In the genomic region with DNA sequence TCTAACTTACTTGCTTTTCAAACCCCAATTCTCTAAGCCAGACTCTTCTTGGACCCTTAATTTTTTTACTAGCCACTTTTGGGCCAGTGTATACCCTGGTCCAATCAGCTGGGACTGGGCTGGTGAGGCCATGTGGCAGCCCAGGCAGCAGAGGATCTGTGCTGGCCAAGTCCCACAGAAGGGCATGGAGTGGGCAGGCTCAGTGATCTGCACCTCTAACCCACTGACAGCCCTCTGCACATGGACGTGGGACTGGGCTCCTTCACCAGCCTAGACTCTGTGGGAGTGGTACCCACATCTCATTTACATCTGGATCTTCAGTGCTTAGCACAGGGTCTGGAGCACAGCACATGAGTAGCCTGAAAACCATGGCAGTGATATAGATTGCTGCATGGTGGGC, we compare ENCODE assay signal across 37 cellular contexts. TPM values are rescaled to one million over a fixed set of nuclear protein-coding genes. Genes with fewer than 3 reads are reported as not detected.
"Had no signal": no experiment of that assay in that cellular context is flagged by ENCODE, and none has a peak within 500 bp of the region (broad histone marks: within the 10 kb centered on the region; RNA-seq: fewer than 3 reads in every experiment).

No MANE protein-coding gene starts in this region.

- H3K9ac ChIP-seq: parathyroid adenoma had no signal

- H3K27me3 ChIP-seq: right atrium auricular region, right lobe of liver, tibial artery, uterus had no signal

- H3K27ac Mint-ChIP-seq: immature natural killer cell; naive thymus-derived CD8-positive, alpha-beta T cell; nephron; stimulated activated memory B cell treated with anti-CD40 and anti-IgM and Interleukin-4, amounts not matched to agents 10 μg/mL and 1 μg/mL and 100 μg/mL, for 72 hours had no signal

- H3K4me1 ChIP-seq: left lung, lower lobe of right lung, parathyroid adenoma, right atrium auricular region, suprapubic skin, tibial artery, uterus had no signal

- H3K4me3 ChIP-seq: left lung, lower lobe of right lung, right atrium auricular region, right lobe of liver, smooth muscle cell, suprapubic skin, thoracic aorta, tibial artery, uterus had no signal

- H3K36me3 Mint-ChIP-seq: stimulated activated memory B cell treated with anti-CD40 and anti-IgM and Interleukin-4, amounts not matched to agents 10 μg/mL and 1 μg/mL and 100 μg/mL, for 72 hours had no signal

- H2AFZ ChIP-seq: parathyroid adenoma had no signal

- H3K4me1 Mint-ChIP-seq: immature natural killer cell; naive thymus-derived CD8-positive, alpha-beta T cell; nephron; neural crest cell; stimulated activated memory B cell treated with anti-CD40 and anti-IgM and Interleukin-4, amounts not matched to agents 10 μg/mL and 1 μg/mL and 100 μg/mL, for 72 hours had no signal

- H3K9me3 Mint-ChIP-seq: immature natural killer cell; neural crest cell; stimulated activated memory B cell treated with anti-CD40 and anti-IgM and Interleukin-4, amounts not matched to agents 10 μg/mL and 1 μg/mL and 100 μg/mL, for 72 hours had no signal

- H3K4me3 Mint-ChIP-seq: immature natural killer cell; naive thymus-derived CD8-positive, alpha-beta T cell; nephron; neural crest cell; stimulated activated memory B cell treated with anti-CD40 and anti-IgM and Interleukin-4, amounts not matched to agents 10 μg/mL and 1 μg/mL and 100 μg/mL, for 72 hours had no signal

- H3K9me3 ChIP-seq: left lung, lower lobe of right lung, neutrophil, right atrium auricular region, right lobe of liver, thoracic aorta, tibial artery, uterus had no signal

- H3K4me2 ChIP-seq: smooth muscle cell had no signal

- DNase-seq: hypothalamus; immature natural killer cell; kidney; left colon; left lung; lower lobe of right lung; mammary epithelial cell; mesenchymal stem cell; occipital lobe; right lobe of liver; stimulated activated CD4-positive, alpha-beta T cell treated with anti-CD3 and anti-CD28 coated beads, Interleukin-1b, Interleukin-23, amount 100 ng/mL, for 48 hours; stimulated activated CD4-positive, alpha-beta T cell treated with anti-CD3 and anti-CD28 coated beads, Interleukin-2, amount 100 ng/mL, for 48 hours; stimulated activated CD4-positive, alpha-beta T cell treated with anti-CD3 and anti-CD28 coated beads, Interleukin-4, amount 100 ng/mL, for 4 hours; stimulated activated CD8-positive, alpha-beta memory T cell treated with anti-CD3 and anti-CD28 coated beads, Interleukin-4, amount 100 ng/mL, for 48 hours; stimulated activated naive CD4-positive, alpha-beta T cell treated with Interleukin-2 at 50 U/mL for 16 hours; tibial artery; trophoblast cell; uterus had no signal

- H3K36me3 ChIP-seq: left lung, lower lobe of right lung, neutrophil, right atrium auricular region, right lobe of liver, suprapubic skin, thoracic aorta, tibial artery, uterus had no signal

- H3K27ac ChIP-seq: left lung, lower lobe of right lung, neutrophil, parathyroid adenoma, right atrium auricular region, right lobe of liver, suprapubic skin, thoracic aorta, tibial artery, uterus had no signal

RNA-seq across cellular contexts. Expression of a gene that starts 56.1 kb away (rescaled TPM):
- total RNA-seq: kidney; left colon; left lung; liver; lower lobe of right lung; mammary epithelial cell; mucosa of gallbladder; naive thymus-derived CD8-positive, alpha-beta T cell; neural crest cell; occipital lobe; osteocyte; posterior vena cava; pulmonary artery endothelial cell; renal cortical epithelial cell; right atrium auricular region; right lobe of liver; skeletal muscle tissue; smooth muscle cell; subcutaneous adipose tissue; suprapubic skin; thoracic aorta; ureter; uterus had no signal
- polyA plus RNA-seq: immature natural killer cell; liver; mammary epithelial cell; naive thymus-derived CD8-positive, alpha-beta T cell; smooth muscle cell had no signal
